20 cellular contexts compared by ENCODE assay signal in genomic region chr13:109815651-109816050, GRCh38. TPM values are rescaled to one million over a fixed set of nuclear protein-coding genes. Genes with fewer than 3 reads are reported as not detected.
DNase-seq lines count a peak whose midpoint lies in the region; ATAC-seq, FAIRE-seq and TF ChIP-seq lines count a peak whose summit lies in the region.
"Had no signal": no experiment of that assay in that cellular context is flagged by ENCODE, and none has a peak within 500 bp of the region (broad histone marks: within the 10 kb centered on the region; RNA-seq: fewer than 3 reads in every experiment).

No MANE protein-coding gene starts in this region.

- ATAC-seq in DND-41 (ENCODE audit: insufficient read depth, low read depth) (peak; percentile 66), HepG2 (no peak)
- ATAC-seq: K562 had no signal

- H3K4me1 Mint-ChIP-seq in progenitor cell of endocrine pancreas (ENCODE audit: low read depth): peaks cover 23% of the 10 kb centered on the region
- peaks cover 17% of the 10 kb centered on the region for H3K4me1 Mint-ChIP-seq in osteocyte (ENCODE audit: unreplicated experiment)
- H3K4me1 Mint-ChIP-seq: B cell; CD4-positive, CD25-positive, alpha-beta regulatory T cell; CD8-positive, alpha-beta memory T cell had no signal

- CTCF ChIA-PET in HepG2 (lab: Yijun Ruan, JAX; ENCODE audit: low intra/inter-chr PET ratio, low total read pairs): no interaction called here

- H3K9ac ChIP-seq in DND-41 (ENCODE audit: low read depth, low read length) (no peak overlapping the region), HepG2 (ENCODE audit: insufficient read depth, low read depth, low read length) (no peak overlapping the region)

- H3K4me2 ChIP-seq in DND-41 (ENCODE audit: insufficient read depth, low read length) (no peak overlapping the region), HepG2 (ENCODE audit: low read depth, low read length) (no peak overlapping the region)

- intact Hi-C loops in HepG2 (cut with micrococcal nuclease; ENCODE audit: unreplicated experiment): no loop called here

- in situ Hi-C loops in HepG2 (cut with HindIII; ENCODE audit: extremely low pct_ligation_motif_present, low pct_unique_long_range_greater_than_20kb): no loop called here

- no peak for TF ChIP-seq EP300 in HepG2 (IDR thresholded peaks at IDR 0.05; ENCODE audit: low read depth in 2 of 2, low read length in 2 of 2)
- TF ChIP-seq EP300 in HepG2 (CRISPR knock-in tag; IDR thresholded peaks at IDR 0.05; ENCODE audit: borderline replicate concordance): no peak

- H4K20me1 ChIP-seq in DND-41 (ENCODE audit: insufficient read depth, low read length) (no peaks in the 10 kb centered on the region), HepG2 (ENCODE audit: insufficient read depth, low read length) (no peaks in the 10 kb centered on the region)

- H3K4me3 Mint-ChIP-seq in progenitor cell of endocrine pancreas (ENCODE audit: low read depth): no peak overlapping the region
- no peak overlapping the region for H3K4me3 Mint-ChIP-seq in osteocyte (ENCODE audit: unreplicated experiment)
- H3K4me3 Mint-ChIP-seq: B cell; CD4-positive, CD25-positive, alpha-beta regulatory T cell; CD8-positive, alpha-beta memory T cell; H9 had no signal

- H3K27me3 Mint-ChIP-seq in progenitor cell of endocrine pancreas (peaks cover 3% of the 10 kb centered on the region), osteocyte (ENCODE audit: unreplicated experiment) (no peaks in the 10 kb centered on the region)

- H3K27me3 ChIP-seq in DND-41 (ENCODE audit: insufficient read depth, low read length, poor library complexity): no peaks in the 10 kb centered on the region
- no peaks in the 10 kb centered on the region; a peak in 2 of 5 replicates for H3K27me3 ChIP-seq in HepG2 (ENCODE audit: control insufficient read depth in 1 of 2, insufficient read depth in 2 of 2, low read length in 2 of 2)
- H3K27me3 ChIP-seq in small intestine (ENCODE audit: control insufficient read depth in 2 of 2, insufficient read depth in 2 of 2, low read length in 2 of 2): peaks cover 0 to 2% of the 10 kb centered on the region in 2 donors

- H3K4me1 ChIP-seq in DND-41 (ENCODE audit: insufficient read depth, low read length) (peaks cover 28% of the 10 kb centered on the region), HepG2 (ENCODE audit: insufficient read depth, low read length) (0 out of 2 replicates have a peak, but pooled peaks cover 5% of the 10 kb centered on the region), small intestine (ENCODE audit: control insufficient read depth in 2 of 2, insufficient read depth in 1 of 2, low read depth in 1 of 2, low read length in 1 of 2) (no peaks in the 10 kb centered on the region)

- H3K27ac Mint-ChIP-seq in progenitor cell of endocrine pancreas: peak overlapping the region; percentile 69
- no peak overlapping the region for H3K27ac Mint-ChIP-seq in osteocyte (ENCODE audit: unreplicated experiment)
- H3K27ac Mint-ChIP-seq: B cell; CD8-positive, alpha-beta memory T cell had no signal

- H3K9me3 Mint-ChIP-seq in progenitor cell of endocrine pancreas (ENCODE audit: low read depth) (no peaks in the 10 kb centered on the region), osteocyte (ENCODE audit: unreplicated experiment) (no peaks in the 10 kb centered on the region)
- H3K9me3 Mint-ChIP-seq: CD4-positive, CD25-positive, alpha-beta regulatory T cell; H9 had no signal

- H3K36me3 Mint-ChIP-seq in progenitor cell of endocrine pancreas (ENCODE audit: insufficient read depth) (no peaks in the 10 kb centered on the region), osteocyte (ENCODE audit: unreplicated experiment) (no peaks in the 10 kb centered on the region)
- H3K36me3 Mint-ChIP-seq: CD4-positive, CD25-positive, alpha-beta regulatory T cell; CD8-positive, alpha-beta memory T cell had no signal

- FAIRE-seq in HepG2 (lab: Jason Lieb, UNC) (no peak), small intestine (lab: Jason Lieb, UNC) (no peak)
- FAIRE-seq: G401.6, GM12891, GM18507, K562 had no signal

- TF ChIP-seq POLR2A in HepG2 (IDR thresholded peaks at IDR 0.05; ENCODE audit: insufficient read depth in 1 of 2, low read depth in 2 of 2, low read length in 2 of 2): no peak

- TF ChIP-seq CTCF in DND-41 (IDR thresholded peaks at IDR 0.05; ENCODE audit: borderline replicate concordance, extremely low read depth, low read length, poor library complexity, severe bottlenecking): peak; percentile 28
- TF ChIP-seq CTCF in VCaP (conservative IDR thresholded peaks at IDR 0.05): no peak
- TF ChIP-seq CTCF in HepG2 (CRISPR knock-in tag; IDR thresholded peaks at IDR 0.05): no peak
- TF ChIP-seq CTCF in progenitor cell of endocrine pancreas (IDR thresholded peaks at IDR 0.05; ENCODE audit: unreplicated experiment): no peak
- no peak for TF ChIP-seq CTCF in osteocyte (IDR thresholded peaks at IDR 0.05)

- H3K9me3 ChIP-seq in DND-41 (ENCODE audit: insufficient read depth, low read length, severe bottlenecking): no peaks in the 10 kb centered on the region
- no peaks in the 10 kb centered on the region for H3K9me3 ChIP-seq in HepG2 (ENCODE audit: low read length)
- H3K9me3 ChIP-seq in small intestine (ENCODE audit: control insufficient read depth, low read depth): no peaks in the 10 kb centered on the region

- DNase-seq in DND-41 (peak; percentile 23), HepG2 (ENCODE audit: low spot score) (no peak), progenitor cell of endocrine pancreas (ENCODE audit: low spot score, unreplicated experiment) (no peak), small intestine (no peak), osteocyte (ENCODE audit: extremely low spot score, unreplicated experiment) (no peak)
- no peak for DNase-seq in NK-92 treated with Interleukin-12 subunit alpha and Interleukin-12 subunit beta, amount 100 ng/mL, for 24 hours (lab: John Stamatoyannopoulos, UW)
- DNase-seq: C1 segment of cervical spinal cord; CD4-positive, CD25-positive, alpha-beta regulatory T cell; CD8-positive, alpha-beta memory T cell; COR-L47; DMS 273 treated with DMSO at 0.1 percent for 48 hours; DMS53; GOT3; H9 had no signal

- BruUV-seq in HepG2 (replicated peaks; lab: Mats Ljungman, UMichigan): no TSS peak

- H2AFZ ChIP-seq in DND-41 (ENCODE audit: low read depth, low read length): no peak overlapping the region
- H2AFZ ChIP-seq in HepG2 (ENCODE audit: low read length): no peak overlapping the region

- H3K36me3 ChIP-seq in DND-41 (ENCODE audit: insufficient read depth, low read length) (no peaks in the 10 kb centered on the region), HepG2 (replicated peaks in 1 of 2; ENCODE audit: control insufficient read depth in 1 of 2, insufficient read depth in 2 of 2, low read length in 2 of 2) (no peaks in the 10 kb centered on the region), small intestine (ENCODE audit: control insufficient read depth in 2 of 2, insufficient read depth in 2 of 2, low read length in 2 of 2) (no peaks in the 10 kb centered on the region)

- no peak for TF ChIP-seq RAD21 in HepG2 (CRISPR knock-in tag; IDR thresholded peaks at IDR 0.05)

- H3K79me2 ChIP-seq in DND-41 (ENCODE audit: insufficient read depth, low read length) (no peaks in the 10 kb centered on the region), HepG2 (ENCODE audit: insufficient read depth, low read length) (no peaks in the 10 kb centered on the region)

- POLR2A ChIA-PET in HepG2 (lab: Yijun Ruan, JAX): no interaction called here

- 26% methylated on average over 5 of the region's 5 CpGs for WGBS in HepG2 (ENCODE audit: low lambda C conversion rate)
- 79 to 88% (median 82%) methylated on average over 5 of the region's 5 CpGs for WGBS in small intestine, 3 donors

- H3K4me3 ChIP-seq in DND-41 (ENCODE audit: low read depth in 1 of 2, low read length in 2 of 2) (no peak overlapping the region), HepG2 (replicated peaks in 1 of 3; ENCODE audit: insufficient read depth in 1 of 3, low read depth in 2 of 3, low read length in 3 of 3) (no peak overlapping the region), small intestine (ENCODE audit: low read depth in 1 of 2, low read length in 2 of 2) (no peak overlapping the region)
- H3K4me3 ChIP-seq: K562 had no signal

- 0 out of 2 replicates have a peak overlapping the region, but pooled peaks have one; percentile 5 for H3K27ac ChIP-seq in DND-41 (ENCODE audit: low read length)
- H3K27ac ChIP-seq in VCaP: peak overlapping the region; percentile 76
- no peak overlapping the region for H3K27ac ChIP-seq in HepG2 (ENCODE audit: extremely low read length, insufficient read depth, low read length)
- no peak overlapping the region for H3K27ac ChIP-seq in small intestine (ENCODE audit: low read depth in 1 of 2, low read length in 1 of 2)

TF ChIP-seq in HepG2, 621 proteins besides CTCF, POLR2A, EP300 and RAD21:
- TF ChIP-seq CEBPB (IDR thresholded peaks at IDR 0.05; ENCODE audit: borderline replicate concordance, low read depth, low read length): peak; percentile 10; the same call in 1 of the 2 replicates
- no peak for TF ChIP-seq PHF8 (CRISPR knock-in tag; IDR thresholded peaks at IDR 0.05)

RNA-seq across cellular contexts. Expression of gene IRS2, which starts 29.3 kb away (rescaled TPM):
- total RNA-seq in HepG2 (2016; rRNA removed; fragmentation: Illumina TruSeq; extraction: Trizol): 0.02 TPM in 1 of 2 replicates, not detected in the other
- total RNA-seq in HepG2 (2016; cell fraction: cytosol; rRNA removed; fragmentation: Illumina TruSeq; extraction: Trizol; ENCODE audit: low read depth): not detected in 2 replicates
- total RNA-seq in HepG2 (2016; cell fraction: insoluble cytoplasmic fraction; rRNA removed; fragmentation: Illumina TruSeq; extraction: Trizol): 0.02 TPM in 1 of 2 replicates, not detected in the other
- total RNA-seq in HepG2 (2016; cell fraction: membrane; rRNA removed; fragmentation: Illumina TruSeq; extraction: Trizol): not detected in 2 replicates
- total RNA-seq in HepG2 (2016; cell fraction: nucleus; rRNA removed; fragmentation: Illumina TruSeq; extraction: Trizol): 0.03 TPM in 2 replicates
- 0.04 and 0.05 TPM in 2 replicates for polyA plus RNA-seq in HepG2 (2011; rRNA removed)
- 0.01 and 0.03 TPM in 2 replicates for polyA plus RNA-seq in HepG2 (2011; cell fraction: cytosol; rRNA removed)
- polyA plus RNA-seq in HepG2 (2011; cell fraction: nucleus; rRNA removed): 0.07 and 0.14 TPM in 2 replicates
- 0.08 and 0.09 TPM in 2 replicates for polyA plus RNA-seq in HepG2 (2012)
- not detected in 2 replicates for polyA plus RNA-seq in HepG2 (2016; cell fraction: cytosol; fragmentation: Illumina TruSeq; extraction: Trizol; ENCODE audit: low read depth)
- not detected in 2 replicates for polyA plus RNA-seq in HepG2 (2016; cell fraction: insoluble cytoplasmic fraction; fragmentation: Illumina TruSeq; extraction: Trizol; ENCODE audit: low read depth)
- not detected in 2 replicates for polyA plus RNA-seq in HepG2 (2016; cell fraction: membrane; fragmentation: Illumina TruSeq; extraction: Trizol; ENCODE audit: low read depth)
- polyA plus RNA-seq in HepG2 (2016; cell fraction: nucleus; fragmentation: Illumina TruSeq; extraction: Trizol; ENCODE audit: insufficient read depth, low read depth): not detected in 2 replicates
- 0.06 and 6.1 TPM in 2 replicates for polyA minus RNA-seq in HepG2 (2011; rRNA and poly(A)+ RNA removed; ENCODE audit: low replicate concordance)
- 0.10 TPM in 1 of 2 replicates, not detected in the other for polyA minus RNA-seq in HepG2 (2011; cell fraction: cytosol; rRNA and poly(A)+ RNA removed)
- polyA minus RNA-seq in HepG2 (2011; cell fraction: nucleus; rRNA and poly(A)+ RNA removed): 0.12 and 0.13 TPM in 2 replicates
- 11.9 and 12.5 TPM in 2 replicates for total RNA-seq in progenitor cell of endocrine pancreas
- polyA plus RNA-seq in small intestine: 1 to 10 TPM; 3.8 to 6.2 (median 3.9) TPM
- total RNA-seq in osteocyte: 49.1 and 52.3 TPM in 2 replicates

Comparison
In these comparisons a context has a peak if more than half of its experiments do, and no peak if none do; other contexts are left out.
1. H3K27ac ChIP-seq: peak in DND-41 (single experiment) and VCaP (single experiment); none in HepG2 (single experiment) and small intestine (0 of 2).
2. RNA of gene IRS2, which starts 29.3 kb away (total RNA-seq): 49.1 to 52.3 TPM in osteocyte and 11.9 to 12.5 TPM in progenitor cell of endocrine pancreas; 0.02 to 0.03 TPM in HepG2; every median in the first group is over 10 times any median in the second.